16 cellular contexts compared by ENCODE assay signal in the genomic region with DNA sequence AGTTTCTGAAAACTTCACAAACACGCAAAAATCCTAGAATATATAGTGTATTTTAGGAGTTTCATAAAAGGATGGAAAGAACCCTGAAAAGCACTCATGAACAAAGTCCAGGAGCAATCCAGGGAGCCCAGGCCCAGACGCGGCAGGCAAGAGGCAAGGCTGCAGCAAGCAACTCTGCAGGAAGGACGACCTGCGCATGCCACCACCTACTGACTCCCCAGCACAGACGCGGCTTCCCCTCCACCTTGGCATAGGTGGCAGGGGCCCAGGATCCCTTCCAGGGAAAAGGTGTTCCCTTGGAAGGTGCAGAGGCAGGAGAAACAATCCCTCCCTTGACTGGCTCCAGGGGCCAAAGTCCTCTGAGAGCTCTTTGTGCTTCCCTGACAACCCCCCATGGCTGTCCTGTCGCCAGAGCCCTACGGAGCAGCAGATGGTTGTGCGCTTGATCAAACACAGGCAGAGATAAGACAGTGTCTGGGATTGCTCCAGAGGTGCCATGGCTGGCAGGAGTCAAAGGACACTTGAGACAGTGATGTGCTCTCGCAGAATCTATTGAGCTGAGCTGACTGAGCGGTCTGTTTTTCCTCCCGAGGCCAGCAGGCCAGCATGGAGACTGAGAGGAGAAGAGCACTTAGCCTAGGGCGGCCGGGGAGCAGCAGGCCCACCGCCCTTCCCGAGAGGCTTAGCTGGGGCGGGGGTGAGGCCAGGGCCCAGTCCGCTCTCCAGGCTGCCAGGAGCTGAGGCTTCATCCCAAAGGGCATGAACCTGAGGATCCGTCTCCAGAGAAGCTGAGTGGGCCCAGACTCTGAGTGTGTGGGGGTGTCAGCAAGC. TPM values are rescaled to one million over a fixed set of nuclear protein-coding genes. Genes with fewer than 3 reads are reported as not detected.
DNase-seq lines count a peak whose midpoint lies in the region; ATAC-seq and TF ChIP-seq lines count a peak whose summit lies in the region.
"Had no signal": no experiment of that assay in that cellular context is flagged by ENCODE, and none has a peak within 500 bp of the region (broad histone marks: within the 10 kb centered on the region; RNA-seq: fewer than 3 reads in every experiment).

No MANE protein-coding gene starts in this region.

- H3K27me3 Mint-ChIP-seq in WTC11 (ENCODE audit: low read depth): no peaks in the 10 kb centered on the region

- no peaks in the 10 kb centered on the region for H3K36me3 Mint-ChIP-seq in WTC11

- no peak for TF ChIP-seq CTCF in WTC11 (IDR thresholded peaks at IDR 0.05)

- peaks cover 11% of the 10 kb centered on the region for H3K4me1 Mint-ChIP-seq in WTC11
- H3K4me1 Mint-ChIP-seq: stimulated activated naive CD8-positive, alpha-beta T cell treated with anti-CD3 and anti-CD28 coated beads, Interleukin-15, amount 100 ng/mL, for 72 hours had no signal

- CTCF ChIA-PET in WTC11 (lab: Charles Lee): interaction anchor here (0.8 to 1.1 kb wide), 4 partner anchors 12 to 53 kb away, joined by 3 to 4 read pairs (median 4); no protein-coding TSS in a partner anchor

- H3K4me3 Mint-ChIP-seq in WTC11: no peak overlapping the region
- H3K4me3 Mint-ChIP-seq: activated T-cell treated with anti-CD3 and anti-CD28 coated beads, Interleukin-2, amount 50 U/mL, for 4 hours; dendritic cell treated with granulocyte-macrophage colony-stimulating factor and Interleukin-4, amounts not matched to agents 40 ng/mL and 50 ng/mL, for 4 days; stimulated activated naive CD8-positive, alpha-beta T cell treated with anti-CD3 and anti-CD28 coated beads, Interleukin-15, amount 100 ng/mL, for 72 hours had no signal

- POLR2A ChIA-PET in WTC11 (lab: Charles Lee): no interaction called here

- H3K9me3 Mint-ChIP-seq in WTC11: no peaks in the 10 kb centered on the region
- H3K9me3 Mint-ChIP-seq: dendritic cell treated with granulocyte-macrophage colony-stimulating factor and Interleukin-4, amounts not matched to agents 40 ng/mL and 50 ng/mL, for 4 days; stimulated activated naive CD8-positive, alpha-beta T cell treated with anti-CD3 and anti-CD28 coated beads, Interleukin-15, amount 100 ng/mL, for 72 hours had no signal

- intact Hi-C loops in left colon (cut with DNase I, micrococcal nuclease): no loop called here

- DNase-seq in DMS 273 treated with DMSO at 0.1 percent for 48 hours (lab: John Stamatoyannopoulos, UW) (peak; percentile 30), NCI-H1092 treated with DMSO at 0.1 percent for 48 hours (lab: John Stamatoyannopoulos, UW) (peak; percentile 43), WTC11 (ENCODE audit: low spot score) (no peak), left colon (peak; percentile 49 to 68), nucleus accumbens (lab: John Stamatoyannopoulos, UW) (no peak), SW480 (ENCODE audit: low spot score) (no peak), GM19240 (ENCODE audit: insufficient read length, low spot score) (no peak)
- DNase-seq: activated T-cell treated with anti-CD3 and anti-CD28 coated beads, Interleukin-2, amount 50 U/mL, for 4 hours; amniotic stem cell; HCEC 1CT; sigmoid colon; stimulated activated naive CD8-positive, alpha-beta T cell treated with anti-CD3 and anti-CD28 coated beads, Interleukin-15, amount 100 ng/mL, for 72 hours had no signal

- H3K27ac Mint-ChIP-seq in WTC11: no peak overlapping the region
- H3K27ac Mint-ChIP-seq: dendritic cell treated with granulocyte-macrophage colony-stimulating factor and Interleukin-4, amounts not matched to agents 40 ng/mL and 50 ng/mL, for 4 days; stimulated activated naive CD8-positive, alpha-beta T cell treated with anti-CD3 and anti-CD28 coated beads, Interleukin-15, amount 100 ng/mL, for 72 hours had no signal

- ATAC-seq in WTC11 (peak; percentile 61), left colon (peak; percentile 98), GM21529 (IDR thresholded peaks at IDR 0.05; ENCODE audit: unreplicated experiment) (no peak)
- ATAC-seq: activated CD4-positive, CD25-positive, alpha-beta regulatory T cell treated with anti-CD3 and anti-CD28 coated beads, Interleukin-2, amount 50 U/mL, for 24 hours; activated T-cell treated with anti-CD3 and anti-CD28 coated beads, Interleukin-2, amount 50 U/mL, for 4 hours; stimulated activated naive CD8-positive, alpha-beta T cell treated with anti-CD3 and anti-CD28 coated beads, Interleukin-15, amount 100 ng/mL, for 72 hours had no signal

TF ChIP-seq in WTC11, 78 proteins besides CTCF, POLR2A, EP300 and RAD21:
- TF ChIP-seq GABPB1 (CRISPR knock-in tag; IDR thresholded peaks at IDR 0.05): peak; percentile 32; the same call in 1 of the 2 replicates
- TF ChIP-seq, protein P1, sequence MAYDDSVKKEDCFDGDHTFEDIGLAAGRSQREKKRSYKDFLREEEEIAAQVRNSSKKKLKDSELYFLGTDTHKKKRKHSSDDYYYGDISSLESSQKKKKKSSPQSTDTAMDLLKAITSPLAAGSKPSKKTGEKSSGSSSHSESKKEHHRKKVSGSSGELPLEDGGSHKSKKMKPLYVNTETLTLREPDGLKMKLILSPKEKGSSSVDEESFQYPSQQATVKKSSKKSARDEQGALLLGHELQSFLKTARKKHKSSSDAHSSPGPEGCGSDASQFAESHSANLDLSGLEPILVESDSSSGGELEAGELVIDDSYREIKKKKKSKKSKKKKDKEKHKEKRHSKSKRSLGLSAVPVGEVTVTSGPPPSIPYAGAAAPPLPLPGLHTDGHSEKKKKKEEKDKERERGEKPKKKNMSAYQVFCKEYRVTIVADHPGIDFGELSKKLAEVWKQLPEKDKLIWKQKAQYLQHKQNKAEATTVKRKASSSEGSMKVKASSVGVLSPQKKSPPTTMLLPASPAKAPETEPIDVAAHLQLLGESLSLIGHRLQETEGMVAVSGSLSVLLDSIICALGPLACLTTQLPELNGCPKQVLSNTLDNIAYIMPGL (CRISPR knock-in tag; IDR thresholded peaks at IDR 0.05): no peak

RNA-seq across cellular contexts. Expression of a gene that starts 10.8 kb away (rescaled TPM):
- total RNA-seq in WTC11 (2021) (0.05 to 0.13 TPM (median 0.09 TPM) in 3 replicates), left colon (under 1 TPM; 0.40 to 0.42 TPM)
- total RNA-seq: activated T-cell treated with anti-CD3 and anti-CD28 coated beads, Interleukin-2, amount 50 U/mL, for 4 hours; MCF 10A had no signal

RNA-seq across cellular contexts. Expression of a gene that starts 15.6 kb away (rescaled TPM):
- 0.16 to 0.23 TPM in 2 of 3 replicates, not detected in the other for total RNA-seq in WTC11 (2021)
- not detected for total RNA-seq in left colon
- total RNA-seq: activated T-cell treated with anti-CD3 and anti-CD28 coated beads, Interleukin-2, amount 50 U/mL, for 4 hours; MCF 10A; sigmoid colon had no signal

Comparison
In these comparisons a context has a peak if more than half of its experiments do, and no peak if none do; other contexts are left out.
1. DNase-seq: peak in DMS 273 treated with DMSO at 0.1 percent for 48 hours (single experiment), NCI-H1092 treated with DMSO at 0.1 percent for 48 hours (single experiment) and left colon (2 of 2); none in WTC11 (single experiment), nucleus accumbens (0 of 56), SW480 (single experiment) and GM19240 (single experiment).